Comparison of ENCODE assay signal across 1 cellular context in genomic region chr17:57111386-57111785, GRCh38.
TF ChIP-seq lines count a peak whose summit lies in the region.

No MANE protein-coding gene starts in this region.

TF ChIP-seq in K562, 482 proteins besides CTCF, POLR2A, EP300 and RAD21 (continued from another document):
- no peak for TF ChIP-seq AFF1 (IDR thresholded peaks at IDR 0.05; ENCODE audit: low read depth in 1 of 2, partially characterized antibody in 2 of 2)
- no peak for TF ChIP-seq VEZF1 (CRISPR knock-in tag; IDR thresholded peaks at IDR 0.05)
- no peak for TF ChIP-seq UBTF (IDR thresholded peaks at IDR 0.05; ENCODE audit: borderline replicate concordance in 1 of 2, low read depth in 2 of 2, low read length in 2 of 2)
- no peak for TF ChIP-seq CHD4 (IDR thresholded peaks at IDR 0.05; ENCODE audit: insufficient read depth, insufficient replicate concordance, low read depth, low read length, poor library complexity, severe bottlenecking)
- TF ChIP-seq DACH1 (IDR thresholded peaks at IDR 0.05; ENCODE audit: partially characterized antibody): no peak
- no peak for TF ChIP-seq SP1 (CRISPR knock-in tag; IDR thresholded peaks at IDR 0.05)
- TF ChIP-seq PATZ1 (CRISPR knock-in tag; IDR thresholded peaks at IDR 0.05; ENCODE audit: borderline replicate concordance): no peak
- TF ChIP-seq THRB (CRISPR knock-in tag; conservative IDR thresholded peaks at IDR 0.05): no peak
- TF ChIP-seq ZNF124 (CRISPR knock-in tag; IDR thresholded peaks at IDR 0.05): no peak
- no peak for TF ChIP-seq ZNF764 (CRISPR knock-in tag; IDR thresholded peaks at IDR 0.05; ENCODE audit: low read depth)
- TF ChIP-seq DPF2 (IDR thresholded peaks at IDR 0.05): no peak
- no peak for TF ChIP-seq PRDM10 (IDR thresholded peaks at IDR 0.05; ENCODE audit: partially characterized antibody)
- no peak for TF ChIP-seq CEBPG (CRISPR knock-in tag; IDR thresholded peaks at IDR 0.05)
- TF ChIP-seq CEBPG (tag; conservative IDR thresholded peaks at IDR 0.05 in 1 of 2, IDR thresholded peaks at IDR 0.05 in 1 of 2): no peak
- TF ChIP-seq JUN (IDR thresholded peaks at IDR 0.05; ENCODE audit: borderline replicate concordance, low read depth, low read length): no peak
- no peak for TF ChIP-seq JUN (CRISPR knock-in tag; IDR thresholded peaks at IDR 0.05; ENCODE audit: borderline replicate concordance)
- TF ChIP-seq RFX5 (IDR thresholded peaks at IDR 0.05; ENCODE audit: low read depth, low read length): no peak
- no peak for TF ChIP-seq WHSC1 (IDR thresholded peaks at IDR 0.05; ENCODE audit: low read length)
- TF ChIP-seq ZBTB40 (IDR thresholded peaks at IDR 0.05): 0 out of 2 replicates have a peak, but pooled peaks have one; percentile 18
- no peak for TF ChIP-seq ZBTB40 (CRISPR knock-in tag; IDR thresholded peaks at IDR 0.05)
